1 cellular context compared by ENCODE assay signal in genomic region chr11:690738-691633, GRCh38.
TF ChIP-seq lines count a peak whose summit lies in the region.

No MANE protein-coding gene starts in this region.

TF ChIP-seq in endothelial cell of umbilical vein, 7 proteins besides CTCF, POLR2A, EP300 and RAD21:
- TF ChIP-seq FOS (IDR thresholded peaks at IDR 0.05; ENCODE audit: borderline replicate concordance, insufficient read depth, low read length) (no peak), POLR2AphosphoS5 (IDR thresholded peaks at IDR 0.05; ENCODE audit: insufficient read depth, low read depth, low read length) (no peak), EZH2 (IDR thresholded peaks at IDR 0.05; ENCODE audit: borderline replicate concordance, low read depth, low read length, severe bottlenecking) (no peak), MAX (IDR thresholded peaks at IDR 0.05; ENCODE audit: insufficient read depth, insufficient read length) (no peak), GATA2 (IDR thresholded peaks at IDR 0.05; ENCODE audit: insufficient read depth, insufficient read length, low read depth, low read length) (no peak), MYC (IDR thresholded peaks at IDR 0.05; ENCODE audit: low read depth, low read length) (no peak), JUN (IDR thresholded peaks at IDR 0.05; ENCODE audit: borderline replicate concordance, insufficient read depth, insufficient read length, low read depth) (no peak)
